Comparison of ENCODE assay signal across 23 cellular contexts in the genomic region with DNA sequence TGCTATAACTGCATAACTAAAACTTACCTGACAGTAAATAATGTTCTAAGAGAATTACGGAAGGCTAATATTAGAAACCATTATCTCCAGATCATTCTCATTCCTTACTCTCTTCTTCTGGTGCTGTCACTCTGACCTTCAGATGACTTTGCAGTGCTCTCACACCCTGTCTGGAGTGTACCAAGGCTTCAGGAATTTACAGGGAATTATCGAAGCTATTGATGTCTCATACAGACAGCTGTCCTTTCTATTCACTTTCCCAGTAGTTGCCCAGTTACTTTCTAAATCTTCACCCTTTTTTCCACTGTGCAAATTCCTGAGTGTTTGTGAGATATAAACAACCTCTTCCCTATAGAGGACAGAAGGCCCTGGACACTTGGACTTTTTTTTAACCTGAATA.
"Had no signal": no experiment of that assay in that cellular context is flagged by ENCODE, and none has a peak within 500 bp of the region (broad histone marks: within the 10 kb centered on the region; RNA-seq: fewer than 3 reads in every experiment).

No MANE protein-coding gene starts in this region.

- H3K9me3 ChIP-seq: lower lobe of right lung, neutrophil, prostate gland, right atrium auricular region, testis, tibial nerve, upper lobe of right lung, uterus had no signal

- H3K27ac Mint-ChIP-seq: effector memory CD8-positive, alpha-beta T cell; immature natural killer cell; naive thymus-derived CD4-positive, alpha-beta T cell; stimulated activated effector memory CD8-positive, alpha-beta T cell treated with anti-CD3 and anti-CD28 coated beads, Interleukin-12 subunit alpha, Interleukin-12 subunit beta, amount 100 ng/mL, for 72 hours had no signal

- H3K4me3 ChIP-seq: lower lobe of right lung, prostate gland, right atrium auricular region, testis, tibial nerve, upper lobe of right lung, uterus had no signal

- H3K4me1 ChIP-seq: lower lobe of right lung, prostate gland, right atrium auricular region, testis, tibial nerve, upper lobe of right lung, uterus had no signal

- H3K27me3 Mint-ChIP-seq: effector memory CD8-positive, alpha-beta T cell; naive thymus-derived CD4-positive, alpha-beta T cell had no signal

- DNase-seq: cerebellar nuclear complex; cortex of kidney; effector memory CD8-positive, alpha-beta T cell; hypothalamus; immature natural killer cell; islet precursor cell; kidney glomerular epithelial cell; left ventricle myocardium superior; lower lobe of right lung; naive thymus-derived CD4-positive, alpha-beta T cell; stimulated activated CD4-positive, alpha-beta T cell treated with anti-CD3 and anti-CD28 coated beads, Interleukin-2, amount 100 ng/mL, for 24 hours; stimulated activated CD4-positive, alpha-beta T cell treated with anti-CD3 and anti-CD28 coated beads, Interleukin-4, amount 100 ng/mL, for 24 hours; stimulated activated naive CD4-positive, alpha-beta T cell treated with Interleukin-2 at 50 U/mL for 16 hours; substantia nigra; testis; upper lobe of right lung; uterus had no signal

- H3K27ac ChIP-seq: lower lobe of right lung, neutrophil, prostate gland, testis, tibial nerve, upper lobe of right lung, uterus had no signal

- H3K27me3 ChIP-seq: neutrophil, right atrium auricular region, testis, tibial nerve, upper lobe of right lung, uterus had no signal

- ATAC-seq: effector memory CD8-positive, alpha-beta T cell; left ventricle myocardium superior; lower lobe of right lung; naive thymus-derived CD4-positive, alpha-beta T cell; sciatic nerve; stimulated activated effector memory CD8-positive, alpha-beta T cell treated with anti-CD3 and anti-CD28 coated beads, Interleukin-12 subunit alpha, Interleukin-12 subunit beta, amount 100 ng/mL, for 72 hours; upper lobe of right lung had no signal

- H3K36me3 ChIP-seq: lower lobe of right lung, neutrophil, prostate gland, right atrium auricular region, tibial nerve, upper lobe of right lung, uterus had no signal

- H3K4me1 Mint-ChIP-seq: immature natural killer cell; naive thymus-derived CD4-positive, alpha-beta T cell; stimulated activated effector memory CD8-positive, alpha-beta T cell treated with anti-CD3 and anti-CD28 coated beads, Interleukin-12 subunit alpha, Interleukin-12 subunit beta, amount 100 ng/mL, for 72 hours had no signal

- H3K4me3 Mint-ChIP-seq: effector memory CD8-positive, alpha-beta T cell; immature natural killer cell; naive thymus-derived CD4-positive, alpha-beta T cell; stimulated activated effector memory CD8-positive, alpha-beta T cell treated with anti-CD3 and anti-CD28 coated beads, Interleukin-12 subunit alpha, Interleukin-12 subunit beta, amount 100 ng/mL, for 72 hours had no signal

- H3K36me3 Mint-ChIP-seq: immature natural killer cell; naive thymus-derived CD4-positive, alpha-beta T cell; stimulated activated effector memory CD8-positive, alpha-beta T cell treated with anti-CD3 and anti-CD28 coated beads, Interleukin-12 subunit alpha, Interleukin-12 subunit beta, amount 100 ng/mL, for 72 hours had no signal
